Comparison of ENCODE assay signal across 17 cellular contexts in the genomic region with DNA sequence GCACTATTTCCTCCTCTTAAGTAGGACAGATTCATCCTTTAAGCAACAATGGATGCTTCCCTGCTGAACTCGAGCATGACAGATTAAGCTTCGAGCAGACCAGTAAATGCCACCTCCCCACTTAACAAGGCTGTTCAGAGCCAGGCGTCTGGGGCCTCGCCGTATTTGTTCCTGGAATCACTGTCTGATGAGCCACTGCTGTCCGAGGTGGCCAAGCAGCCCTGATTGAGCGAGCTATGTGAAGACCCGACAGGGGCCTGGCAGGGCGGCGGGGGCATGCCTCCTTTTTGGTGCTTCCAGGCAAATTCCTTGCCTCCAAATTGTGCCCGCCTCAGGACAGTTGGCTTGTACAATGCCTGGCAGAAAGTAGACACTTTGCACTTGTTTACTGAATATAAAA.
DNase-seq lines count a peak whose midpoint lies in the region; ATAC-seq, FAIRE-seq and TF ChIP-seq lines count a peak whose summit lies in the region.
"Had no signal": no experiment of that assay in that cellular context is flagged by ENCODE, and none has a peak within 500 bp of the region (broad histone marks: within the 10 kb centered on the region; RNA-seq: fewer than 3 reads in every experiment).

No MANE protein-coding gene starts in this region.

- no peak for TF ChIP-seq CTCF in activated CD8-positive, alpha-beta T cell treated with anti-CD3 and anti-CD28 coated beads for 36 hours (IDR thresholded peaks at IDR 0.05)

- H2BK120ac ChIP-seq in mesendoderm (ENCODE audit: low read depth, low read length) = no peak overlapping the region

- H3K27me3 ChIP-seq in H7 (ENCODE audit: control insufficient read depth, insufficient read depth, low read length) (no peaks in the 10 kb centered on the region), mesendoderm (ENCODE audit: insufficient read depth, low read length, poor library complexity) (no peaks in the 10 kb centered on the region)

- H3K4me3 Mint-ChIP-seq in activated CD8-positive, alpha-beta T cell treated with anti-CD3 and anti-CD28 coated beads for 36 hours = no peak overlapping the region
- H3K4me3 Mint-ChIP-seq: CD4-positive, CD25-positive, alpha-beta regulatory T cell had no signal

- H3K4ac ChIP-seq in mesendoderm (ENCODE audit: low read depth, low read length) = no peak overlapping the region

- H3K27ac Mint-ChIP-seq in activated CD8-positive, alpha-beta T cell treated with anti-CD3 and anti-CD28 coated beads for 36 hours = no peak overlapping the region
- H3K27ac Mint-ChIP-seq: CD4-positive, CD25-positive, alpha-beta regulatory T cell had no signal

- H3K79me1 ChIP-seq in mesendoderm (ENCODE audit: low read length) = no peaks in the 10 kb centered on the region

- no peak overlapping the region for H3K4me3 ChIP-seq in H7 (ENCODE audit: insufficient read depth, low read depth, low read length)
- no peak overlapping the region for H3K4me3 ChIP-seq in mesendoderm (ENCODE audit: low read length)

- H3K9me3 Mint-ChIP-seq in activated CD8-positive, alpha-beta T cell treated with anti-CD3 and anti-CD28 coated beads for 36 hours = peaks cover 12% of the 10 kb centered on the region

- no peaks in the 10 kb centered on the region for H3K27me3 Mint-ChIP-seq in activated CD8-positive, alpha-beta T cell treated with anti-CD3 and anti-CD28 coated beads for 36 hours
- H3K27me3 Mint-ChIP-seq: CD4-positive, CD25-positive, alpha-beta regulatory T cell had no signal

- no CpG with 5 or more reads among the region's 11 CpGs for WGBS in mesendoderm (ENCODE audit: extremely low coverage, insufficient coverage, low lambda C conversion rate)

- intact Hi-C loops in activated CD8-positive, alpha-beta T cell treated with anti-CD3 and anti-CD28 coated beads for 36 hours (cut with micrococcal nuclease) = no loop called here

- H2AK5ac ChIP-seq in mesendoderm (ENCODE audit: low read length) = no peak overlapping the region

- CTCF ChIA-PET in activated CD8-positive, alpha-beta T cell treated with anti-CD3 and anti-CD28 coated beads for 36 hours (lab: Charles Lee) = no interaction called here

- no peaks in the 10 kb centered on the region for H3K36me3 Mint-ChIP-seq in activated CD8-positive, alpha-beta T cell treated with anti-CD3 and anti-CD28 coated beads for 36 hours (ENCODE audit: low read depth)
- H3K36me3 Mint-ChIP-seq: CD4-positive, CD25-positive, alpha-beta regulatory T cell had no signal

- no peaks in the 10 kb centered on the region for H3K36me3 ChIP-seq in H7 (replicated peaks; ENCODE audit: control insufficient read depth, insufficient read depth, low read length)
- no peaks in the 10 kb centered on the region for H3K36me3 ChIP-seq in mesendoderm (ENCODE audit: control insufficient read depth, insufficient read depth, low read length)

- ATAC-seq in GM21529 (IDR thresholded peaks at IDR 0.05; ENCODE audit: unreplicated experiment) = no peak
- ATAC-seq in activated CD8-positive, alpha-beta T cell treated with anti-CD3 and anti-CD28 coated beads for 36 hours = no peak
- ATAC-seq in esophagus mucosa = no peak

- H3K4me2 ChIP-seq in mesendoderm (ENCODE audit: low read length) = no peak overlapping the region

- H3K18ac ChIP-seq in mesendoderm (ENCODE audit: low read length) = no peak overlapping the region

- no peaks in the 10 kb centered on the region for H3K4me1 Mint-ChIP-seq in activated CD8-positive, alpha-beta T cell treated with anti-CD3 and anti-CD28 coated beads for 36 hours (ENCODE audit: low read depth)
- H3K4me1 Mint-ChIP-seq: CD4-positive, CD25-positive, alpha-beta regulatory T cell had no signal

- H4K8ac ChIP-seq in mesendoderm (ENCODE audit: low read depth, low read length) = no peak overlapping the region

- POLR2A ChIA-PET in activated CD8-positive, alpha-beta T cell treated with anti-CD3 and anti-CD28 coated beads for 36 hours (lab: Charles Lee) = no interaction called here

- no peak overlapping the region for H3K23ac ChIP-seq in mesendoderm (ENCODE audit: low read length)

- H2BK15ac ChIP-seq in mesendoderm (replicated peaks; ENCODE audit: low read depth) = no peak overlapping the region

- H4K5ac ChIP-seq in mesendoderm (ENCODE audit: low read length) = no peak overlapping the region

- peak overlapping the region; percentile 21 for H3K27ac ChIP-seq in cingulate gyrus (ENCODE audit: low read depth, low read length)
- H3K27ac ChIP-seq in mesendoderm (ENCODE audit: low read depth, low read length) = no peak overlapping the region

- no peaks in the 10 kb centered on the region for H3K79me2 ChIP-seq in mesendoderm (ENCODE audit: control insufficient read depth, insufficient read depth, low read length)

- DNase-seq in H7 (peak; percentile 10), NCI-H446 (lab: John Stamatoyannopoulos, UW) (peak; percentile 64 to 73), mesendoderm (peak; percentile 11), HTR-8/SVneo (ENCODE audit: insufficient read length, low spot score) (no peak)
- no peak for DNase-seq in activated CD8-positive, alpha-beta T cell treated with anti-CD3 and anti-CD28 coated beads for 36 hours
- DNase-seq: AML-193; CD4-positive, CD25-positive, alpha-beta regulatory T cell; DMS79; IMR-90; NCI-H146; NCI-H2081 treated with DMSO at 0.1 percent for 48 hours; NCI-H226; NCI-H69 had no signal

- no peaks in the 10 kb centered on the region for H3K4me1 ChIP-seq in mesendoderm (ENCODE audit: control insufficient read depth, low read depth, low read length)

- no peak overlapping the region for H3K56ac ChIP-seq in mesendoderm (ENCODE audit: low read length)

- no peak overlapping the region for H3K9ac ChIP-seq in mesendoderm (ENCODE audit: low read length)

- H2BK5ac ChIP-seq in mesendoderm (ENCODE audit: low read length) = no peak overlapping the region

- FAIRE-seq in HTR-8/SVneo (lab: Jason Lieb, UNC) = no peak
- FAIRE-seq: RCC 7860 had no signal

Comparison
In these comparisons a context has a peak if more than half of its experiments do, and no peak if none do; other contexts are left out.
1. DNase-seq: peak in H7 (single experiment), NCI-H446 (2 of 2) and mesendoderm (single experiment); none in HTR-8/SVneo (single experiment) and activated CD8-positive, alpha-beta T cell treated with anti-CD3 and anti-CD28 coated beads for 36 hours (single experiment).